ENCODE assay signal across 1 cellular context in genomic region chr10:124509836-124510535, GRCh38.
TF ChIP-seq lines count a peak whose summit lies in the region.

No MANE protein-coding gene starts in this region.

TF ChIP-seq in K562, 482 proteins besides CTCF, POLR2A, EP300 and RAD21:
- no peak for TF ChIP-seq BRD9 (IDR thresholded peaks at IDR 0.05; ENCODE audit: low read depth, partially characterized antibody)
- no peak for TF ChIP-seq SMARCB1 (IDR thresholded peaks at IDR 0.05; ENCODE audit: insufficient read length, low read depth)
- no peak for TF ChIP-seq YBX1 (IDR thresholded peaks at IDR 0.05)
- no peak for TF ChIP-seq HIVEP1 (CRISPR knock-in tag; IDR thresholded peaks at IDR 0.05)
- TF ChIP-seq POU5F1 (IDR thresholded peaks at IDR 0.05; ENCODE audit: borderline replicate concordance, low read depth, low read length, partially characterized antibody) = no peak
- no peak for TF ChIP-seq NFE2L1 (tag; IDR thresholded peaks at IDR 0.05; ENCODE audit: borderline replicate concordance, low read depth)
- TF ChIP-seq TARDBP (IDR thresholded peaks at IDR 0.05) = no peak
- TF ChIP-seq CCNT2 (IDR thresholded peaks at IDR 0.05; ENCODE audit: borderline replicate concordance, extremely low read depth, insufficient read length, low read depth, low read length) = no peak
- no peak for TF ChIP-seq SAFB (IDR thresholded peaks at IDR 0.05; ENCODE audit: borderline replicate concordance, low read depth, low read length)
- TF ChIP-seq ZNF280B (CRISPR knock-in tag; IDR thresholded peaks at IDR 0.05) = no peak
- no peak for TF ChIP-seq SIRT6 (IDR thresholded peaks at IDR 0.05; ENCODE audit: low read depth, low read length)
- no peak for TF ChIP-seq KDM4B (IDR thresholded peaks at IDR 0.05; ENCODE audit: borderline replicate concordance in 2 of 2, low read depth in 1 of 2)
